Comparison of ENCODE assay signal across 1 cellular context in genomic region chr17:15909481-15909991, GRCh38.
TF ChIP-seq lines count a peak whose summit lies in the region.

No MANE protein-coding gene starts in this region.

TF ChIP-seq in HCT116, 20 proteins besides CTCF, POLR2A, EP300 and RAD21 (continued from another document):
- TF ChIP-seq CBX3 (IDR thresholded peaks at IDR 0.05; ENCODE audit: low read depth) (no peak), ZNF274 (IDR thresholded peaks at IDR 0.05; ENCODE audit: low read depth, low read length) (no peak)
TF ChIP-seq in HCT116: peak in this region for 0.
